ENCODE assay signal across 32 cellular contexts in genomic region chr9:20791682-20792081, GRCh38.
"Had no signal": no experiment of that assay in that cellular context is flagged by ENCODE, and none has a peak within 500 bp of the region (broad histone marks: within the 10 kb centered on the region; RNA-seq: fewer than 3 reads in every experiment).

No MANE protein-coding gene starts in this region.

- H3K4me3 ChIP-seq: body of pancreas, cardiac muscle cell, colonic mucosa had no signal

- ATAC-seq: activated CD4-positive, alpha-beta T cell treated with anti-CD3 and anti-CD28 coated beads for 36 hours; activated CD4-positive, CD25-positive, alpha-beta regulatory T cell treated with anti-CD3 and anti-CD28 coated beads, Interleukin-2, amount 50 U/mL, for 24 hours; activated CD8-positive, alpha-beta memory T cell treated with anti-CD3 and anti-CD28 coated beads, Interleukin-2, amount 10 ng/mL, durations not matched to agents 7 days and 5 days; activated CD8-positive, alpha-beta T cell treated with anti-CD3 and anti-CD28 coated beads, Interleukin-2, amount 10 ng/mL, durations not matched to agents 7 days and 5 days; activated naive CD8-positive, alpha-beta T cell treated with anti-CD3 and anti-CD28 coated beads, Interleukin-2, amount 50 U/mL, for 24 hours; body of pancreas; WTC11 had no signal

- H3K27ac ChIP-seq: body of pancreas, cardiac muscle cell, colonic mucosa, WERI-Rb-1 had no signal

- H3K4me1 ChIP-seq: body of pancreas, colonic mucosa had no signal

- H3K9me3 ChIP-seq: body of pancreas, colonic mucosa had no signal

- DNase-seq: activated CD4-positive, alpha-beta memory T cell treated with anti-CD3 and anti-CD28 coated beads, Interleukin-2, amount 10 ng/mL, durations not matched to agents 7 days and 5 days; activated CD4-positive, alpha-beta T cell treated with anti-CD3 and anti-CD28 coated beads for 1 hour; activated CD4-positive, alpha-beta T cell treated with anti-CD3 and anti-CD28 coated beads for 36 hours; activated CD4-positive, alpha-beta T cell treated with anti-CD3 and anti-CD28 coated beads for 48 hours; activated CD4-positive, alpha-beta T cell treated with anti-CD3 and anti-CD28 coated beads, Interleukin-2, amount 10 ng/mL, durations not matched to agents 7 days and 5 days; activated CD4-positive, alpha-beta T cell treated with anti-CD3 and anti-CD28 coated beads, Interleukin-2, amount 50 U/mL, for 48 hours; activated CD4-positive, CD25-positive, alpha-beta regulatory T cell; activated CD8-positive, alpha-beta memory T cell treated with anti-CD3 and anti-CD28 coated beads for 24 hours; activated CD8-positive, alpha-beta memory T cell treated with anti-CD3 and anti-CD28 coated beads, Interleukin-2, amount 10 ng/mL, durations not matched to agents 7 days and 5 days; activated CD8-positive, alpha-beta memory T cell treated with anti-CD3 and anti-CD28 coated beads, Interleukin-2, amount 50 U/mL, for 48 hours; activated CD8-positive, alpha-beta T cell treated with anti-CD3 and anti-CD28 coated beads, Interleukin-2, amount 10 ng/mL, durations not matched to agents 7 days and 5 days; activated effector memory CD4-positive, alpha-beta T cell treated with Interleukin-2 at 50 U/mL for 16 hours; activated gamma-delta T cell; activated naive CD4-positive, alpha-beta T cell treated with anti-CD3 and anti-CD28 coated beads, Interleukin-2, amount 10 ng/mL, durations not matched to agents 7 days and 5 days; activated naive CD4-positive, alpha-beta T cell treated with Interleukin-2 at 50 U/mL for 16 hours; activated naive CD8-positive, alpha-beta T cell treated with anti-CD3 and anti-CD28 coated beads, Interleukin-2, amount 10 ng/mL, durations not matched to agents 7 days and 5 days; activated naive CD8-positive, alpha-beta T cell treated with anti-CD3 and anti-CD28 coated beads, Interleukin-2, amount 50 U/mL, for 24 hours; activated T-cell treated with anti-CD3 and anti-CD28 coated beads, Interleukin-2, amount 50 U/mL, for 24 hours; activated T-cell treated with anti-CD3 and anti-CD28 coated beads, Interleukin-2, amount 50 U/mL, for 48 hours; aorta; body of pancreas; caudate nucleus; cerebellar nuclear complex; colonic mucosa; T-helper 9 cell; WERI-Rb-1 had no signal

- H3K27me3 ChIP-seq: body of pancreas, cardiac muscle cell, colonic mucosa had no signal

- FAIRE-seq: astrocyte, bronchial epithelial cell, TTC549 had no signal

- H3K36me3 ChIP-seq: colonic mucosa, WERI-Rb-1 had no signal
